In genomic region chr4:68904786-68905185, GRCh38 we compare ENCODE assay signal across 10 cellular contexts. TPM values are rescaled to one million over a fixed set of nuclear protein-coding genes. Genes with fewer than 3 reads are reported as not detected.
DNase-seq lines count a peak whose midpoint lies in the region; ATAC-seq and TF ChIP-seq lines count a peak whose summit lies in the region.
"Had no signal": no experiment of that assay in that cellular context is flagged by ENCODE, and none has a peak within 500 bp of the region (broad histone marks: within the 10 kb centered on the region; RNA-seq: fewer than 3 reads in every experiment).

No MANE protein-coding gene starts in this region.

- H3K4me3 ChIP-seq in WI38 (ENCODE audit: low read depth, low read length) (peak overlapping the region; percentile 31), mucosa of rectum (ENCODE audit: low read length in 2 of 2) (peak overlapping the region; percentile 28 to 68), heart right ventricle (no peak overlapping the region)
- H3K4me3 ChIP-seq: SJSA1 had no signal

- ATAC-seq in HG03045 (IDR thresholded peaks at IDR 0.05; ENCODE audit: unreplicated experiment) (peak; percentile 43), heart right ventricle (no peak), GM19455 (IDR thresholded peaks at IDR 0.05; ENCODE audit: unreplicated experiment) (no peak)
- ATAC-seq: effector memory CD8-positive, alpha-beta T cell had no signal

- DNase-seq in GM13977 (ENCODE audit: low spot score) (peak; percentile 6), heart right ventricle (no peak), activated gamma-delta T cell treated with Interleukin-2 at 50 U/mL for 16 hours (no peak), NCI-H1092 (lab: John Stamatoyannopoulos, UW) (no peak)
- DNase-seq: effector memory CD8-positive, alpha-beta T cell had no signal

- no peaks in the 10 kb centered on the region for H3K36me3 ChIP-seq in mucosa of rectum (ENCODE audit: control insufficient read depth in 2 of 2, insufficient read depth in 2 of 2, low read length in 2 of 2)
- H3K36me3 ChIP-seq in heart right ventricle: no peaks in the 10 kb centered on the region
- H3K36me3 ChIP-seq: SJSA1 had no signal

- H3K9me3 ChIP-seq in mucosa of rectum (ENCODE audit: control insufficient read depth in 2 of 2, low read length in 2 of 2) (no peaks in the 10 kb centered on the region), heart right ventricle (no peaks in the 10 kb centered on the region)
- H3K9me3 ChIP-seq: SJSA1 had no signal

- intact Hi-C loops in heart right ventricle (cut with DNase I): no loop called here

- H3K27me3 ChIP-seq in mucosa of rectum (ENCODE audit: control insufficient read depth in 2 of 2, insufficient read depth in 2 of 2, low read length in 2 of 2) (no peaks in the 10 kb centered on the region), heart right ventricle (no peaks in the 10 kb centered on the region)

- TF ChIP-seq CTCF in GM13977 (IDR thresholded peaks at IDR 0.05; ENCODE audit: extremely low read depth, insufficient read depth, missing control alignments) (peak; percentile 23), WI38 (IDR thresholded peaks at IDR 0.05; ENCODE audit: low read depth, low read length) (peak; percentile 23; the same call in 1 of the 2 replicates), heart right ventricle (IDR thresholded peaks at IDR 0.05) (no peak)

- in situ Hi-C loops in GM13977 (cut with MboI; ENCODE audit: low pct_unique_long_range_greater_than_20kb, low sequenced_read_pairs, unreplicated experiment): no loop called here

- H3K4me1 ChIP-seq in mucosa of rectum (ENCODE audit: control insufficient read depth in 2 of 2, insufficient read depth in 2 of 2, low read length in 2 of 2): peaks cover 6 to 14% of the 10 kb centered on the region in 2 donors
- H3K4me1 ChIP-seq in heart right ventricle: no peaks in the 10 kb centered on the region
- H3K4me1 ChIP-seq: SJSA1 had no signal

- H3K27ac ChIP-seq in mucosa of rectum (ENCODE audit: low read depth in 2 of 2, low read length in 2 of 2): peak overlapping the region; percentile 81 to 84
- H3K27ac ChIP-seq in heart right ventricle: no peak overlapping the region
- H3K27ac ChIP-seq: SJSA1 had no signal

- peak overlapping the region; percentile 48 to 73 for H3K9ac ChIP-seq in mucosa of rectum (ENCODE audit: low read depth in 1 of 2, low read length in 2 of 2)

- 57 to 67% methylated on average over 6 of the region's 6 CpGs for WGBS in heart right ventricle, 2 donors

RNA-seq across cellular contexts. Expression of gene UGT2A3, which starts 46.8 kb away (rescaled TPM):
- total RNA-seq in heart right ventricle: not detected
- polyA plus RNA-seq in heart right ventricle: not detected
- total RNA-seq: SJSA1 had no signal

Comparison
In these comparisons a context has a peak if more than half of its experiments do, and no peak if none do; other contexts are left out.
1. CTCF ChIP-seq: peak in GM13977 (single experiment) and WI38 (single experiment); none in heart right ventricle (0 of 9).
2. H3K4me3 ChIP-seq: peak in WI38 (single experiment) and mucosa of rectum (2 of 2); none in heart right ventricle (0 of 10).
3. H3K27ac ChIP-seq: peak in mucosa of rectum (2 of 2); none in heart right ventricle (0 of 10).